Comparison of ENCODE assay signal across 12 cellular contexts in the genomic region with DNA sequence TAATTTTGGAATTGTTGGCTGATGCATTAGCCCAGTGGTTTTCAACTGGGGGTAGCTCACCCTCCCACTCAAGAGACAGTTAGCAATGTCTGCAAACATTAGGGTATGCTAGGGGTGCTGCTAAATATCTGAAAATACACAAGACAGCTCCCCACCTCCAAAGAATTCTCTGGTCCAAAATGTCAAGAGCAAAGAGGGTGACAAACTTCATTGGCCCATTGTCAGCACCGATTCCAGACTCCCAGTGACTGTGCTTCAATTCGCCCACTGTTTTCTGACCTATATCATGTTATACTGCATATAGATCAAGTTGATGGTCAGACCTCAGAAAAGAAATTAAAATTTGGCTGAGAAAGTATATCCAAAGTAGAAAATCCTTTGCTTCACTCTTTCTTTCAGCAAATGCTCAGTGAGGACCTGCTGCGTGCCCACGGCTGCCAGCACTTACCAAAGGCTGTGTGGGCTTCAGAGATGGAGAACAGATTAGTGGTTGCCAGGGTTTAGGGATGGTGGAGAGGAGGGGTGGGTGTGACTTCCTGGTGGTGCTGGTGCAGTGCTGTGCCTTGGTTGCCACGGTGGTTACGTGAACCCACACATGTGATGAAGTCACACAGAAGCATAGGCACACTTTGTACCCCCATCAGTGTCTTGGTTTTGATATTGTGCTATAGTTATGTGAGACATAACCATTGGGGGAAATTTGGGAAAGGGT.
DNase-seq lines count a peak whose midpoint lies in the region; ATAC-seq and TF ChIP-seq lines count a peak whose summit lies in the region.
"Had no signal": no experiment of that assay in that cellular context is flagged by ENCODE, and none has a peak within 500 bp of the region (broad histone marks: within the 10 kb centered on the region; RNA-seq: fewer than 3 reads in every experiment).

No MANE protein-coding gene starts in this region.

- TF ChIP-seq CTCF in mucosa of descending colon (IDR thresholded peaks at IDR 0.05) (no peak), testis (IDR thresholded peaks at IDR 0.05) (no peak)

- peak; percentile 42 for DNase-seq in activated naive CD4-positive, alpha-beta T cell treated with Interleukin-2 at 50 U/mL for 16 hours
- no peak for DNase-seq in activated naive CD4-positive, alpha-beta T cell (lab: John Stamatoyannopoulos, UW)
- DNase-seq in activated effector memory CD4-positive, alpha-beta T cell treated with anti-CD3 and anti-CD28 coated beads, Interleukin-2, amount 50 U/mL, for 16 hours = peak; percentile 68
- DNase-seq in mucosa of descending colon (no peak), testis (no peak), dedifferentiated amniotic fluid mesenchymal stem cell (ENCODE audit: extremely low spot score) (no peak), NCI-H1930 (lab: John Stamatoyannopoulos, UW) (no peak)
- no peak for DNase-seq in activated CD4-positive, CD25-positive, alpha-beta regulatory T cell treated with anti-CD3 and anti-CD28 coated beads, Interleukin-2, amount 50 U/mL, for 72 hours
- DNase-seq: GF-D8, NCI-H510A treated with DMSO at 0.1 percent for 48 hours had no signal

- TF ChIP-seq POLR2A in testis (IDR thresholded peaks at IDR 0.05) = no peak

- intact Hi-C loops in mucosa of descending colon (cut with DNase I, micrococcal nuclease) = no loop called here
- intact Hi-C loops in testis (cut with DNase I; ENCODE audit: low total_unique reads) = no loop called here

- H3K27ac ChIP-seq in testis = peak overlapping the region; percentile 22 to 80
- H3K27ac ChIP-seq: A549 had no signal

- peak; percentile 59 for ATAC-seq in mucosa of descending colon
- ATAC-seq: A549 had no signal

- no peaks in the 10 kb centered on the region for H3K9me3 ChIP-seq in mucosa of descending colon
- no peaks in the 10 kb centered on the region for H3K9me3 ChIP-seq in testis
- H3K9me3 ChIP-seq: A549 had no signal

- 76 to 83% methylated on average over 6 of the region's 6 CpGs for WGBS in testis, 2 donors

- H3K4me3 ChIP-seq in mucosa of descending colon (no peak overlapping the region), testis (no peak overlapping the region)
- H3K4me3 ChIP-seq: A549, GM23338 had no signal

- H3K36me3 ChIP-seq in mucosa of descending colon (ENCODE audit: low read depth) (no peaks in the 10 kb centered on the region), testis (ENCODE audit: low read depth, missing control alignments) (no peaks in the 10 kb centered on the region)

- no peaks in the 10 kb centered on the region for H3K4me1 ChIP-seq in mucosa of descending colon (ENCODE audit: low read depth)
- H3K4me1 ChIP-seq in testis = peaks cover 19% of the 10 kb centered on the region
- H3K4me1 ChIP-seq: A549 had no signal

- H3K27me3 ChIP-seq in testis = no peaks in the 10 kb centered on the region

Comparison
In these comparisons a context has a peak if more than half of its experiments do, and no peak if none do; other contexts are left out.
1. DNase-seq: peak in activated naive CD4-positive, alpha-beta T cell treated with Interleukin-2 at 50 U/mL for 16 hours (single experiment) and activated effector memory CD4-positive, alpha-beta T cell treated with anti-CD3 and anti-CD28 coated beads, Interleukin-2, amount 50 U/mL, for 16 hours (single experiment); none in activated naive CD4-positive, alpha-beta T cell (0 of 4), mucosa of descending colon (0 of 3), testis (single experiment), dedifferentiated amniotic fluid mesenchymal stem cell (single experiment), NCI-H1930 (0 of 2) and activated CD4-positive, CD25-positive, alpha-beta regulatory T cell treated with anti-CD3 and anti-CD28 coated beads, Interleukin-2, amount 50 U/mL, for 72 hours (single experiment).